11 cellular contexts compared by ENCODE assay signal in genomic region chr3:138125548-138126221, GRCh38. TPM values are rescaled to one million over a fixed set of nuclear protein-coding genes. Genes with fewer than 3 reads are reported as not detected.
DNase-seq lines count a peak whose midpoint lies in the region; ATAC-seq, FAIRE-seq and TF ChIP-seq lines count a peak whose summit lies in the region.
"Had no signal": no experiment of that assay in that cellular context is flagged by ENCODE, and none has a peak within 500 bp of the region (broad histone marks: within the 10 kb centered on the region; RNA-seq: fewer than 3 reads in every experiment).

No MANE protein-coding gene starts in this region.

- H3K27me3 ChIP-seq in suprapubic skin = no peaks in the 10 kb centered on the region
- H3K27me3 ChIP-seq: ovary had no signal

- H3K36me3 ChIP-seq in suprapubic skin = no peaks in the 10 kb centered on the region
- H3K36me3 ChIP-seq: ovary had no signal

- H3K9me3 ChIP-seq in suprapubic skin = no peaks in the 10 kb centered on the region
- H3K9me3 ChIP-seq: ovary had no signal

- ATAC-seq in left lobe of liver = peak; percentile 49

- TF ChIP-seq POLR2A in suprapubic skin (IDR thresholded peaks at IDR 0.05) (no peak), GM12892 (IDR thresholded peaks at IDR 0.05; ENCODE audit: low read depth, low read length) (no peak)

- no peak for FAIRE-seq in GM12892 (lab: Jason Lieb, UNC)

- H3K4me1 ChIP-seq in suprapubic skin = no peaks in the 10 kb centered on the region

- DNase-seq in M059J (ENCODE audit: low read depth) (peak; percentile 70), amniotic epithelial cell (ENCODE audit: low read depth) (peak; percentile 82), left lobe of liver (ENCODE audit: low spot score) (no peak), suprapubic skin (ENCODE audit: low spot score in 2 of 2) (no peak), NCI-H1694 (lab: John Stamatoyannopoulos, UW) (no peak), NCI-H524 treated with DMSO at 0.1 percent for 48 hours (lab: John Stamatoyannopoulos, UW) (no peak), GM12892 (ENCODE audit: insufficient read length) (no peak)
- DNase-seq: ovary, PC-9 had no signal

- no peak for TF ChIP-seq EP300 in suprapubic skin (IDR thresholded peaks at IDR 0.05)

- TF ChIP-seq CTCF in suprapubic skin (IDR thresholded peaks at IDR 0.05) = no peak

- H3K27ac ChIP-seq in suprapubic skin = peak overlapping the region; percentile 14
- H3K27ac ChIP-seq: epithelial cell of prostate, ovary, PC-9 had no signal

- H3K4me3 ChIP-seq in suprapubic skin = no peak overlapping the region
- H3K4me3 ChIP-seq: ovary, PC-9 had no signal

- 54% methylated on average over 5 of the region's 5 CpGs for WGBS in suprapubic skin

RNA-seq across cellular contexts. Expression of gene A4GNT, which starts 6.5 kb away (rescaled TPM):
- not detected in 2 replicates for total RNA-seq in M059J (2014; rRNA removed; shearing (Covaris generic))
- total RNA-seq in left lobe of liver (not detected), suprapubic skin (not detected)
- polyA plus RNA-seq in GM12892 (2012; ENCODE audit: missing spikeins) = not detected
- total RNA-seq: HT1080, ovary, PC-9 had no signal
- polyA plus RNA-seq: ovary had no signal

RNA-seq across cellular contexts. Expression of gene DZIP1L, which starts 10.3 kb away (rescaled TPM):
- 14.7 and 15.8 TPM in 2 replicates for total RNA-seq in M059J (2014; rRNA removed; shearing (Covaris generic))
- 1.6 TPM for total RNA-seq in left lobe of liver
- 100 to 1,000 TPM in 1 of 4 donors, 10 to 100 TPM in 3; 16.4 to 129 (median 18.3) TPM for total RNA-seq in suprapubic skin
- polyA plus RNA-seq in GM12892 (2012; ENCODE audit: missing spikeins) = not detected

RNA-seq across cellular contexts. Expression of gene DBR1, which starts 49.0 kb away (rescaled TPM):
- total RNA-seq in M059J (2014; rRNA removed; shearing (Covaris generic)) = 24.3 and 34.9 TPM in 2 replicates
- total RNA-seq in left lobe of liver = 5.6 TPM
- total RNA-seq in suprapubic skin = 10 to 100 TPM; 12.7 to 13.3 (median 12.8) TPM
- 11.3 TPM for polyA plus RNA-seq in GM12892 (2012; ENCODE audit: missing spikeins)

Comparison
In these comparisons a context has a peak if more than half of its experiments do, and no peak if none do; other contexts are left out.
1. DNase-seq: peak in M059J (single experiment) and amniotic epithelial cell (single experiment); none in left lobe of liver (single experiment), suprapubic skin (0 of 2), NCI-H1694 (single experiment), NCI-H524 treated with DMSO at 0.1 percent for 48 hours (single experiment) and GM12892 (single experiment).